In genomic region chr14:91059576-91060471, GRCh38 we compare ENCODE assay signal across 1 cellular context.
TF ChIP-seq lines count a peak whose summit lies in the region.

No MANE protein-coding gene starts in this region.

TF ChIP-seq in K562, 482 proteins besides CTCF, POLR2A, EP300 and RAD21 (continued from another document):
- TF ChIP-seq, protein P1, sequence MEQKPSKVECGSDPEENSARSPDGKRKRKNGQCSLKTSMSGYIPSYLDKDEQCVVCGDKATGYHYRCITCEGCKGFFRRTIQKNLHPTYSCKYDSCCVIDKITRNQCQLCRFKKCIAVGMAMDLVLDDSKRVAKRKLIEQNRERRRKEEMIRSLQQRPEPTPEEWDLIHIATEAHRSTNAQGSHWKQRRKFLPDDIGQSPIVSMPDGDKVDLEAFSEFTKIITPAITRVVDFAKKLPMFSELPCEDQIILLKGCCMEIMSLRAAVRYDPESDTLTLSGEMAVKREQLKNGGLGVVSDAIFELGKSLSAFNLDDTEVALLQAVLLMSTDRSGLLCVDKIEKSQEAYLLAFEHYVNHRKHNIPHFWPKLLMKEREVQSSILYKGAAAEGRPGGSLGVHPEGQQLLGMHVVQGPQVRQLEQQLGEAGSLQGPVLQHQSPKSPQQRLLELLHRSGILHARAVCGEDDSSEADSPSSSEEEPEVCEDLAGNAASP (IDR thresholded peaks at IDR 0.05): no peak
- no peak for TF ChIP-seq SNRNP70 (optimal IDR thresholded peaks at IDR 0.05; ENCODE audit: low read depth, low read length)
- no peak for TF ChIP-seq SUPT5H (IDR thresholded peaks at IDR 0.05)
- no peak for TF ChIP-seq CHD7 (IDR thresholded peaks at IDR 0.05; ENCODE audit: low read depth, low read length)
- peak; percentile 76; the same call in 1 of the 2 replicates for TF ChIP-seq HNRNPL (IDR thresholded peaks at IDR 0.05; ENCODE audit: low read depth, low read length)
- no peak for TF ChIP-seq RBM14 (IDR thresholded peaks at IDR 0.05; ENCODE audit: borderline replicate concordance, insufficient read depth, low read depth, low read length)
- TF ChIP-seq RB1 (IDR thresholded peaks at IDR 0.05; ENCODE audit: low read depth): no peak
- no peak for TF ChIP-seq ZBTB26 (CRISPR knock-in tag; IDR thresholded peaks at IDR 0.05)
- TF ChIP-seq ESRRA (IDR thresholded peaks at IDR 0.05; ENCODE audit: borderline replicate concordance, low read depth): no peak
- no peak for TF ChIP-seq THRB (CRISPR knock-in tag; conservative IDR thresholded peaks at IDR 0.05)
- no peak for TF ChIP-seq TEAD1 (CRISPR knock-in tag; IDR thresholded peaks at IDR 0.05)
- TF ChIP-seq, protein P2, sequence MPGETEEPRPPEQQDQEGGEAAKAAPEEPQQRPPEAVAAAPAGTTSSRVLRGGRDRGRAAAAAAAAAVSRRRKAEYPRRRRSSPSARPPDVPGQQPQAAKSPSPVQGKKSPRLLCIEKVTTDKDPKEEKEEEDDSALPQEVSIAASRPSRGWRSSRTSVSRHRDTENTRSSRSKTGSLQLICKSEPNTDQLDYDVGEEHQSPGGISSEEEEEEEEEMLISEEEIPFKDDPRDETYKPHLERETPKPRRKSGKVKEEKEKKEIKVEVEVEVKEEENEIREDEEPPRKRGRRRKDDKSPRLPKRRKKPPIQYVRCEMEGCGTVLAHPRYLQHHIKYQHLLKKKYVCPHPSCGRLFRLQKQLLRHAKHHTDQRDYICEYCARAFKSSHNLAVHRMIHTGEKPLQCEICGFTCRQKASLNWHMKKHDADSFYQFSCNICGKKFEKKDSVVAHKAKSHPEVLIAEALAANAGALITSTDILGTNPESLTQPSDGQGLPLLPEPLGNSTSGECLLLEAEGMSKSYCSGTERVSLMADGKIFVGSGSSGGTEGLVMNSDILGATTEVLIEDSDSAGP (CRISPR knock-in tag; IDR thresholded peaks at IDR 0.05): no peak
- no peak for TF ChIP-seq MEF2D (tag; conservative IDR thresholded peaks at IDR 0.05; ENCODE audit: low read depth)
- TF ChIP-seq POLR3A (IDR thresholded peaks at IDR 0.05; ENCODE audit: borderline replicate concordance, extremely low read depth, insufficient read depth, insufficient read length): no peak
- TF ChIP-seq THRAP3 (IDR thresholded peaks at IDR 0.05; ENCODE audit: borderline replicate concordance): no peak
- TF ChIP-seq, protein P3, sequence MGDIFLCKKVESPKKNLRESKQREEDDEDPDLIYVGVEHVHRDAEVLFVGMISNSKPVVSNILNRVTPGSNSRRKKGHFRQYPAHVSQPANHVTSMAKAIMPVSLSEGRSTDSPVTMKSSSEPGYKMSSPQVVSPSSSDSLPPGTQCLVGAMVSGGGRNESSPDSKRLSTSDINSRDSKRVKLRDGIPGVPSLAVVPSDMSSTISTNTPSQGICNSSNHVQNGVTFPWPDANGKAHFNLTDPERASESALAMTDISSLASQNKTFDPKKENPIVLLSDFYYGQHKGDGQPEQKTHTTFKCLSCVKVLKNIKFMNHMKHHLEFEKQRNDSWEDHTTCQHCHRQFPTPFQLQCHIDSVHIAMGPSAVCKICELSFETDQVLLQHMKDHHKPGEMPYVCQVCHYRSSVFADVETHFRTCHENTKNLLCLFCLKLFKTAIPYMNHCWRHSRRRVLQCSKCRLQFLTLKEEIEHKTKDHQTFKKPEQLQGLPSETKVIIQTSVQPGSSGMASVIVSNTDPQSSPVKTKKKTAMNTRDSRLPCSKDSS (IDR thresholded peaks at IDR 0.05; ENCODE audit: low read depth, partially characterized antibody): no peak
- TF ChIP-seq, protein P4, sequence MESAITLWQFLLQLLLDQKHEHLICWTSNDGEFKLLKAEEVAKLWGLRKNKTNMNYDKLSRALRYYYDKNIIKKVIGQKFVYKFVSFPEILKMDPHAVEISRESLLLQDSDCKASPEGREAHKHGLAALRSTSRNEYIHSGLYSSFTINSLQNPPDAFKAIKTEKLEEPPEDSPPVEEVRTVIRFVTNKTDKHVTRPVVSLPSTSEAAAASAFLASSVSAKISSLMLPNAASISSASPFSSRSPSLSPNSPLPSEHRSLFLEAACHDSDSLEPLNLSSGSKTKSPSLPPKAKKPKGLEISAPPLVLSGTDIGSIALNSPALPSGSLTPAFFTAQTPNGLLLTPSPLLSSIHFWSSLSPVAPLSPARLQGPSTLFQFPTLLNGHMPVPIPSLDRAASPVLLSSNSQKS (CRISPR knock-in tag; IDR thresholded peaks at IDR 0.05): no peak
- no peak for TF ChIP-seq HDAC8 (tag; IDR thresholded peaks at IDR 0.05)
- no peak for TF ChIP-seq ZNF23 (CRISPR knock-in tag; IDR thresholded peaks at IDR 0.05)
- TF ChIP-seq ZNF644 (tag; IDR thresholded peaks at IDR 0.05; ENCODE audit: low read depth): no peak
- TF ChIP-seq ZFX (CRISPR knock-in tag; IDR thresholded peaks at IDR 0.05): peak; percentile 63; the same call in 1 of the 2 replicates
- TF ChIP-seq KLF6 (CRISPR knock-in tag; IDR thresholded peaks at IDR 0.05; ENCODE audit: borderline replicate concordance): no peak
- no peak for TF ChIP-seq ZNF57 (CRISPR knock-in tag; IDR thresholded peaks at IDR 0.05)
- TF ChIP-seq KHSRP (IDR thresholded peaks at IDR 0.05): no peak
- no peak for TF ChIP-seq ZNF212 (CRISPR knock-in tag; IDR thresholded peaks at IDR 0.05)
- no peak for TF ChIP-seq TAF9B (IDR thresholded peaks at IDR 0.05; ENCODE audit: partially characterized antibody)
- TF ChIP-seq C11orf30 (IDR thresholded peaks at IDR 0.05; ENCODE audit: low read depth): no peak
- no peak for TF ChIP-seq ARID1B (IDR thresholded peaks at IDR 0.05)
- no peak for TF ChIP-seq HMG20A (CRISPR knock-in tag; conservative IDR thresholded peaks at IDR 0.05)
- TF ChIP-seq PHF8 (IDR thresholded peaks at IDR 0.05; ENCODE audit: borderline replicate concordance, low read length): peak; percentile 74; the same call in 1 of the 2 replicates
- TF ChIP-seq SIN3A (IDR thresholded peaks at IDR 0.05; ENCODE audit: borderline replicate concordance in 2 of 2, control insufficient read depth in 1 of 2, low read depth in 2 of 2, low read length in 2 of 2): 0 out of 4 replicates have a peak, but pooled peaks of 1 of the 2 experiments have one; percentile 36
